1 cellular context compared by ENCODE assay signal in the genomic region with DNA sequence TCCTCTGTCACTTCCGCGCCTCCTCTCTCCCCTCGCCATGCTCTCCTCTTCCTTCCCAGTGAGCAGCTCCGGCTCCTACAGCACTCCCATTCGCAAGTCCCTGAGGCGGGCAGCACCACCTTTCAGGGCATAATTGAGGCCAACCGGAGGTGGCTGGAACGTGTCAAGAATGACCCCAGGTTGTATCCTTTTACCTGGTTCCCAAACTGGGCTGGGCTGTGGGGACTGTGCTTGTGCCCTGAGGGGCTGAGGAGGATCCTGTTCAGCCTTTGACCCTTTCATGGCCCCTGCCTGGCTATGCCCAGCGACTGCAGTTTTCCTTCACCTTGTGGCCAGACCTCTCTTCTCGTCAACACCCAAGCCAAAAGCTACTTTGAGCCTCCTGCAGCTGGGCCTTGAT.
TF ChIP-seq lines count a peak whose summit lies in the region.

No MANE protein-coding gene starts in this region.

TF ChIP-seq in H1, 55 proteins besides CTCF, POLR2A, EP300 and RAD21 (continued from another document):
- TF ChIP-seq EGR1 (IDR thresholded peaks at IDR 0.05; ENCODE audit: borderline replicate concordance, low read depth, low read length), result no peak
- no peak for TF ChIP-seq RXRA (IDR thresholded peaks at IDR 0.05; ENCODE audit: insufficient read depth, low read depth, low read length)
